ENCODE assay signal across 8 cellular contexts in genomic region chr4:24912252-24913098, GRCh38. TPM values are rescaled to one million over a fixed set of nuclear protein-coding genes. Genes with fewer than 3 reads are reported as not detected.
DNase-seq lines count a peak whose midpoint lies in the region; ATAC-seq and TF ChIP-seq lines count a peak whose summit lies in the region.

CCDC149 (minus strand) TSS chr4:24913042; CDS start chr4:24912864, 178 bp downstream.

- TF ChIP-seq CTCF in GM12864 (IDR thresholded peaks at IDR 0.05; ENCODE audit: low read depth, low read length, missing control alignments) (no peak), WERI-Rb-1 (IDR thresholded peaks at IDR 0.05; ENCODE audit: low read depth, low read length) (0 out of 2 replicates have a peak, but pooled peaks have one; percentile 8), fibroblast of pulmonary artery (IDR thresholded peaks at IDR 0.05; ENCODE audit: low read length, missing control alignments) (no peak)

- H3K9me3 ChIP-seq in WERI-Rb-1 (ENCODE audit: severe bottlenecking) (peaks cover 2% of the 10 kb centered on the region), muscle layer of colon (ENCODE audit: low read length) (no peaks in the 10 kb centered on the region)

- peak within 1 kb of the TSS; percentile 6; the same call in 1 of the 2 replicates for H3K4me3 ChIP-seq in GM12864 (ENCODE audit: low read depth, low read length)
- peak within 1 kb of the TSS; percentile 47 for H3K4me3 ChIP-seq in WERI-Rb-1 (ENCODE audit: low read depth, low read length)
- H3K4me3 ChIP-seq in fibroblast of pulmonary artery (replicated peaks; ENCODE audit: low read depth, low read length) = peak within 1 kb of the TSS; percentile 60
- peak within 1 kb of the TSS; percentile 71 to 73 for H3K4me3 ChIP-seq in muscle layer of colon (ENCODE audit: low read depth in 1 of 2, low read length in 2 of 2)

- H3K27me3 ChIP-seq in WERI-Rb-1 (ENCODE audit: insufficient read depth, low read depth, severe bottlenecking) (no peaks in the 10 kb centered on the region), muscle layer of colon (ENCODE audit: control insufficient read depth in 1 of 2, insufficient read depth in 2 of 2, low read length in 2 of 2) (no peaks in the 10 kb centered on the region)

- no peak for ATAC-seq in GM19324 (IDR thresholded peaks at IDR 0.05; ENCODE audit: low FRiP score, unreplicated experiment)

- no peak for DNase-seq in GM12864 (ENCODE audit: low read depth)
- peak; percentile 93 for DNase-seq in NCI-H146 (lab: John Stamatoyannopoulos, UW)
- peak; percentile 96 for DNase-seq in WERI-Rb-1
- peak; percentile 56 for DNase-seq in fibroblast of pulmonary artery (ENCODE audit: low read depth)
- peak; percentile 76 for DNase-seq in ureter (ENCODE audit: low spot score)
- no peak for DNase-seq in erythroblast (lab: John Stamatoyannopoulos, UW)

- H3K36me3 ChIP-seq in WERI-Rb-1 = peaks cover 10% of the 10 kb centered on the region
- H3K36me3 ChIP-seq in muscle layer of colon (ENCODE audit: insufficient read depth, low read length) = peaks cover 15% of the 10 kb centered on the region

- peak within 1 kb of the TSS; percentile 85 for H3K27ac ChIP-seq in WERI-Rb-1
- H3K27ac ChIP-seq in muscle layer of colon (ENCODE audit: low read depth, low read length) = peak within 1 kb of the TSS; percentile 88

- TF ChIP-seq POLR2A in erythroblast (IDR thresholded peaks at IDR 0.05; ENCODE audit: low read length) = no peak

- H3K4me1 ChIP-seq in muscle layer of colon (ENCODE audit: insufficient read depth, low read length) = peaks cover 8% of the 10 kb centered on the region

- H3K9ac ChIP-seq in muscle layer of colon (ENCODE audit: low read length) = peak within 1 kb of the TSS; percentile 37

RNA-seq across cellular contexts. Expression of gene CCDC149, which starts in this region (rescaled TPM):
- 25.5 TPM for total RNA-seq in ureter

Comparison
In these comparisons a context has a peak if more than half of its experiments do, and no peak if none do; other contexts are left out.
1. DNase-seq: peak in NCI-H146 (single experiment), WERI-Rb-1 (single experiment), fibroblast of pulmonary artery (single experiment) and ureter (single experiment); none in GM12864 (single experiment) and erythroblast (0 of 2).
2. H3K4me3 ChIP-seq: peak in every context shown above with its lines; median percentile 72 in muscle layer of colon; 60 in fibroblast of pulmonary artery; 47 in WERI-Rb-1; 6 in GM12864.